Comparison of ENCODE assay signal across 2 cellular contexts in the genomic region with DNA sequence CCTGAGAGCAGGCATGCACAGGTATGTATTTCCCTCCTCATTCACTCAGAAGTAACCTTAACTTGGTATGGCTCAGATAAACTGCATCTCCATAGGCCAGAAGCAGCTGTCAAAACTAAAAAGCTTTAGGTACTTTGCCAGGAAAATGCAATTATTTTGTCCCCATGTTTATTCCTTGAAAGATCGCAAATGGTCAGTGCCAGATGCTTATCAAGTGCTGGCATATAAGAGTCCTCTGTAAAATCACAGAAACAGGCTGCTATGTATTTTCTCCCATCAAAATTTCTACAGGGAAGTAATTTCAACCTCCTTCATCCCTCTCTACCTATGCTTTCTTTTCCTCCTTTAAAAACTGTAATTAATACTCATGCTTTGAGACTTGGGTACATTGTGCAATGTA.
TF ChIP-seq lines count a peak whose summit lies in the region.

No MANE protein-coding gene starts in this region.

TF ChIP-seq in GM23338, 12 proteins besides CTCF, POLR2A, EP300 and RAD21:
- no peak for TF ChIP-seq EZH2phosphoT487 (IDR thresholded peaks at IDR 0.05; ENCODE audit: unreplicated experiment)
- TF ChIP-seq, protein P1, sequence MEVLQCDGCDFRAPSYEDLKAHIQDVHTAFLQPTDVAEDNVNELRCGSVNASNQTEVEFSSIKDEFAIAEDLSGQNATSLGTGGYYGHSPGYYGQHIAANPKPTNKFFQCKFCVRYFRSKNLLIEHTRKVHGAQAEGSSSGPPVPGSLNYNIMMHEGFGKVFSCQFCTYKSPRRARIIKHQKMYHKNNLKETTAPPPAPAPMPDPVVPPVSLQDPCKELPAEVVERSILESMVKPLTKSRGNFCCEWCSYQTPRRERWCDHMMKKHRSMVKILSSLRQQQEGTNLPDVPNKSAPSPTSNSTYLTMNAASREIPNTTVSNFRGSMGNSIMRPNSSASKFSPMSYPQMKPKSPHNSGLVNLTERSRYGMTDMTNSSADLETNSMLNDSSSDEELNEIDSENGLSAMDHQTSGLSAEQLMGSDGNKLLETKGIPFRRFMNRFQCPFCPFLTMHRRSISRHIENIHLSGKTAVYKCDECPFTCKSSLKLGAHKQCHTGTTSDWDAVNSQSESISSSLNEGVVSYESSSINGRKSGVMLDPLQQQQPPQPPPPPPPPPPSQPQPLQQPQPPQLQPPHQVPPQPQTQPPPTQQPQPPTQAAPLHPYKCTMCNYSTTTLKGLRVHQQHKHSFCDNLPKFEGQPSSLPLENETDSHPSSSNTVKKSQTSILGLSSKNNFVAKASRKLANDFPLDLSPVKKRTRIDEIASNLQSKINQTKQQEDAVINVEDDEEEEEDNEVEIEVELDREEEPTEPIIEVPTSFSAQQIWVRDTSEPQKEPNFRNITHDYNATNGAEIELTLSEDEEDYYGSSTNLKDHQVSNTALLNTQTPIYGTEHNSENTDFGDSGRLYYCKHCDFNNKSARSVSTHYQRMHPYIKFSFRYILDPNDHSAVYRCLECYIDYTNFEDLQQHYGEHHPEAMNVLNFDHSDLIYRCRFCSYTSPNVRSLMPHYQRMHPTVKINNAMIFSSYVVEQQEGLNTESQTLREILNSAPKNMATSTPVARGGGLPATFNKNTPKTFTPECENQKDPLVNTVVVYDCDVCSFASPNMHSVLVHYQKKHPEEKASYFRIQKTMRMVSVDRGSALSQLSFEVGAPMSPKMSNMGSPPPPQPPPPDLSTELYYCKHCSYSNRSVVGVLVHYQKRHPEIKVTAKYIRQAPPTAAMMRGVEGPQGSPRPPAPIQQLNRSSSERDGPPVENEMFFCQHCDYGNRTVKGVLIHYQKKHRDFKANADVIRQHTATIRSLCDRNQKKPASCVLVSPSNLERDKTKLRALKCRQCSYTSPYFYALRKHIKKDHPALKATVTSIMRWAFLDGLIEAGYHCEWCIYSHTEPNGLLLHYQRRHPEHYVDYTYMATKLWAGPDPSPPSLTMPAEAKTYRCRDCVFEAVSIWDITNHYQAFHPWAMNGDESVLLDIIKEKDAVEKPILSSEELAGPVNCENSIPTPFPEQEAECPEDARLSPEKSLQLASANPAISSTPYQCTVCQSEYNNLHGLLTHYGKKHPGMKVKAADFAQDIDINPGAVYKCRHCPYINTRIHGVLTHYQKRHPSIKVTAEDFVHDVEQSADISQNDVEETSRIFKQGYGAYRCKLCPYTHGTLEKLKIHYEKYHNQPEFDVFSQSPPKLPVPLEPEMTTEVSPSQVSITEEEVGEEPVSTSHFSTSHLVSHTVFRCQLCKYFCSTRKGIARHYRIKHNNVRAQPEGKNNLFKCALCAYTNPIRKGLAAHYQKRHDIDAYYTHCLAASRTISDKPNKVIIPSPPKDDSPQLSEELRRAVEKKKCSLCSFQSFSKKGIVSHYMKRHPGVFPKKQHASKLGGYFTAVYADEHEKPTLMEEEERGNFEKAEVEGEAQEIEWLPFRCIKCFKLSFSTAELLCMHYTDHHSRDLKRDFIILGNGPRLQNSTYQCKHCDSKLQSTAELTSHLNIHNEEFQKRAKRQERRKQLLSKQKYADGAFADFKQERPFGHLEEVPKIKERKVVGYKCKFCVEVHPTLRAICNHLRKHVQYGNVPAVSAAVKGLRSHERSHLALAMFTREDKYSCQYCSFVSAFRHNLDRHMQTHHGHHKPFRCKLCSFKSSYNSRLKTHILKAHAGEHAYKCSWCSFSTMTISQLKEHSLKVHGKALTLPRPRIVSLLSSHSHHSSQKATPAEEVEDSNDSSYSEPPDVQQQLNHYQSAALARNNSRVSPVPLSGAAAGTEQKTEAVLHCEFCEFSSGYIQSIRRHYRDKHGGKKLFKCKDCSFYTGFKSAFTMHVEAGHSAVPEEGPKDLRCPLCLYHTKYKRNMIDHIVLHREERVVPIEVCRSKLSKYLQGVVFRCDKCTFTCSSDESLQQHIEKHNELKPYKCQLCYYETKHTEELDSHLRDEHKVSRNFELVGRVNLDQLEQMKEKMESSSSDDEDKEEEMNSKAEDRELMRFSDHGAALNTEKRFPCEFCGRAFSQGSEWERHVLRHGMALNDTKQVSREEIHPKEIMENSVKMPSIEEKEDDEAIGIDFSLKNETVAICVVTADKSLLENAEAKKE (CRISPR knock-in tag; IDR thresholded peaks at IDR 0.05) = no peak
- TF ChIP-seq POLR2AphosphoS5 (IDR thresholded peaks at IDR 0.05; ENCODE audit: low read depth) = no peak
- no peak for TF ChIP-seq NANOG (IDR thresholded peaks at IDR 0.05; ENCODE audit: borderline replicate concordance)

TF ChIP-seq in endothelial cell of umbilical vein, 7 proteins besides CTCF, POLR2A, EP300 and RAD21:
- TF ChIP-seq FOS (IDR thresholded peaks at IDR 0.05; ENCODE audit: borderline replicate concordance, insufficient read depth, low read length) (no peak), MYC (IDR thresholded peaks at IDR 0.05; ENCODE audit: low read depth, low read length) (no peak), EZH2 (IDR thresholded peaks at IDR 0.05; ENCODE audit: borderline replicate concordance, low read depth, low read length, severe bottlenecking) (no peak), POLR2AphosphoS5 (IDR thresholded peaks at IDR 0.05; ENCODE audit: insufficient read depth, low read depth, low read length) (no peak)
- TF ChIP-seq, protein P2, sequence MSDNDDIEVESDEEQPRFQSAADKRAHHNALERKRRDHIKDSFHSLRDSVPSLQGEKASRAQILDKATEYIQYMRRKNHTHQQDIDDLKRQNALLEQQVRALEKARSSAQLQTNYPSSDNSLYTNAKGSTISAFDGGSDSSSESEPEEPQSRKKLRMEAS (IDR thresholded peaks at IDR 0.05; ENCODE audit: insufficient read depth, insufficient read length) = no peak
